1 cellular context compared by ENCODE assay signal in the genomic region with DNA sequence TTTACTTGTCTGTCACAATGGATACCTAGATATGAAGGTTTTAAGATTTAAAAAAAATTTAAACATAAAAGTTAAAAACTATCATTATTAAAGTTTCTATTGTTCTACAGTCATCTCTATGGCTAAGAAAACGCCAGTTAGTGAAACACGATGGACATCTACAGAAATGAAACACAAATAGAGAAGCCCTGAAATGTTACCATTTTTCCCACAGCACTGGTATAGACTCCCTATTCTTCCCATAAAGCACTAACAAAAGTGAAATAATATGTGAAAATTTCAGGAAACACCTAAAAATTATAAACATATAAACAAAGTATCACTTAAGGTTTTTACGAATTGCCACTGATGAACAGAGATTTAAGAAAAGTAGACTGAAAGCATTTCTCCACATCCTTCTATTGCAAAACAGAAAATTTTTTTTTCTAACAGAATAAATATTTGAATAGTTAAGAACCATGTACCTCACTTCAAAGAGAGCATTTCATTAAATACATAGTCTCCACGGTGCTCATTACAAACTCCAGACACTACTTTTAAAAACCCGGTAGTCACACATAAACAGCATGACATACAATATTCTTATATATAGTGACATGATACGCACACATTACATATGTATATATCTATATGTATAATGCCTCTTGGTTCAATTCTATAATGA.
TF ChIP-seq lines count a peak whose summit lies in the region.

No MANE protein-coding gene starts in this region.

TF ChIP-seq in HepG2, 621 proteins besides CTCF, POLR2A, EP300 and RAD21 (continued from another document and continues in another):
- TF ChIP-seq, protein P1, sequence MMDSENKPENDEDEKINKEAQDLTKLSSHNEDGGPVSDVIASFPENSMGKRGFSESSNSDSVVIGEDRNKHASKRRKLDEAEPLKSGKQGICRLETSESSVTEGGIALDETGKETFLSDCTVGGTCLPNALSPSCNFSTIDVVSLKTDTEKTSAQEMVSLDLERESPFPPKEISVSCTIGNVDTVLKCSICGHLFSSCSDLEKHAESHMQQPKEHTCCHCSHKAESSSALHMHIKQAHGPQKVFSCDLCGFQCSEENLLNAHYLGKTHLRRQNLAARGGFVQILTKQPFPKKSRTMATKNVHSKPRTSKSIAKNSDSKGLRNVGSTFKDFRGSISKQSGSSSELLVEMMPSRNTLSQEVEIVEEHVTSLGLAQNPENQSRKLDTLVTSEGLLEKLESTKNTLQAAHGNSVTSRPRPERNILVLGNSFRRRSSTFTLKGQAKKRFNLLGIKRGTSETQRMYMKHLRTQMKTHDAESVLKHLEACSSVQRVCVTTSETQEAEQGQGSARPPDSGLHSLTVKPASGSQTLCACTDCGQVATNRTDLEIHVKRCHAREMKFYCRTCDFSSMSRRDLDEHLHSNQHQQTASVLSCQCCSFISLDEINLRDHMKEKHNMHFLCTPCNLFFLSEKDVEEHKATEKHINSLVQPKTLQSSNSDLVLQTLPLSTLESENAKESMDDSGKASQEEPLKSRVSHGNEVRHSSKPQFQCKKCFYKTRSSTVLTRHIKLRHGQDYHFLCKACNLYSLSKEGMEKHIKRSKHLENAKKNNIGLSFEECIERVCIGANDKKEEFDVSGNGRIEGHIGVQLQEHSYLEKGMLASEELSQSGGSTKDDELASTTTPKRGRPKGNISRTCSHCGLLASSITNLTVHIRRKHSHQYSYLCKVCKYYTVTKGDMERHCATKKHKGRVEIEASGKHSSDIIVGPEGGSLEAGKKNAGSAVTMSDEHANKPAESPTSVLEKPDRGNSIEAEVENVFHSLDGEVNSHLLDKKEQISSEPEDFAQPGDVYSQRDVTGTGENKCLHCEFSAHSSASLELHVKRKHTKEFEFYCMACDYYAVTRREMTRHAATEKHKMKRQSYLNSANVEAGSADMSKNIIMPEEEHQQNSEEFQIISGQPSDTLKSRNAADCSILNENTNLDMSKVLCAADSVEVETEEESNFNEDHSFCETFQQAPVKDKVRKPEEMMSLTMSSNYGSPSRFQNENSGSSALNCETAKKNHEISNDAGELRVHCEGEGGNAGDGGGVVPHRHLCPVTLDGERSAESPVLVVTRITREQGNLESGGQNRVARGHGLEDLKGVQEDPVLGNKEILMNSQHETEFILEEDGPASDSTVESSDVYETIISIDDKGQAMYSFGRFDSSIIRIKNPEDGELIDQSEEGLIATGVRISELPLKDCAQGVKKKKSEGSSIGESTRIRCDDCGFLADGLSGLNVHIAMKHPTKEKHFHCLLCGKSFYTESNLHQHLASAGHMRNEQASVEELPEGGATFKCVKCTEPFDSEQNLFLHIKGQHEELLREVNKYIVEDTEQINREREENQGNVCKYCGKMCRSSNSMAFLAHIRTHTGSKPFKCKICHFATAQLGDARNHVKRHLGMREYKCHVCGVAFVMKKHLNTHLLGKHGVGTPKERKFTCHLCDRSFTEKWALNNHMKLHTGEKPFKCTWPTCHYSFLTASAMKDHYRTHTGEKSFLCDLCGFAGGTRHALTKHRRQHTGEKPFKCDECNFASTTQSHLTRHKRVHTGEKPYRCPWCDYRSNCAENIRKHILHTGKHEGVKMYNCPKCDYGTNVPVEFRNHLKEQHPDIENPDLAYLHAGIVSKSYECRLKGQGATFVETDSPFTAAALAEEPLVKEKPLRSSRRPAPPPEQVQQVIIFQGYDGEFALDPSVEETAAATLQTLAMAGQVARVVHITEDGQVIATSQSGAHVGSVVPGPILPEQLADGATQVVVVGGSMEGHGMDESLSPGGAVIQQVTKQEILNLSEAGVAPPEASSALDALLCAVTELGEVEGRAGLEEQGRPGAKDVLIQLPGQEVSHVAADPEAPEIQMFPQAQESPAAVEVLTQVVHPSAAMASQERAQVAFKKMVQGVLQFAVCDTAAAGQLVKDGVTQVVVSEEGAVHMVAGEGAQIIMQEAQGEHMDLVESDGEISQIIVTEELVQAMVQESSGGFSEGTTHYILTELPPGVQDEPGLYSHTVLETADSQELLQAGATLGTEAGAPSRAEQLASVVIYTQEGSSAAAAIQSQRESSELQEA (CRISPR knock-in tag; IDR thresholded peaks at IDR 0.05; ENCODE audit: not compliant biosample characterization): no peak
- no peak for TF ChIP-seq SPEN (CRISPR knock-in tag; IDR thresholded peaks at IDR 0.05; ENCODE audit: low read depth)
- TF ChIP-seq, protein P2, sequence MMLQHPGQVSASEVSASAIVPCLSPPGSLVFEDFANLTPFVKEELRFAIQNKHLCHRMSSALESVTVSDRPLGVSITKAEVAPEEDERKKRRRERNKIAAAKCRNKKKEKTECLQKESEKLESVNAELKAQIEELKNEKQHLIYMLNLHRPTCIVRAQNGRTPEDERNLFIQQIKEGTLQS (CRISPR knock-in tag; IDR thresholded peaks at IDR 0.05): no peak
- TF ChIP-seq ZNF543 (CRISPR knock-in tag; IDR thresholded peaks at IDR 0.05): no peak
- TF ChIP-seq KDM5B (CRISPR knock-in tag; IDR thresholded peaks at IDR 0.05; ENCODE audit: borderline replicate concordance): no peak
- TF ChIP-seq ATF7 (IDR thresholded peaks at IDR 0.05): no peak
- no peak for TF ChIP-seq ATF7 (CRISPR knock-in tag; IDR thresholded peaks at IDR 0.05)
- no peak for TF ChIP-seq AGO2 (optimal IDR thresholded peaks at IDR 0.05; ENCODE audit: low read depth, low read length)
- no peak for TF ChIP-seq ZFP36 (IDR thresholded peaks at IDR 0.05; ENCODE audit: borderline replicate concordance, low read depth, low read length, partially characterized antibody)
- TF ChIP-seq RFX5 (IDR thresholded peaks at IDR 0.05; ENCODE audit: low read depth, low read length): no peak
- no peak for TF ChIP-seq PHF20 (CRISPR knock-in tag; IDR thresholded peaks at IDR 0.05)
- TF ChIP-seq ZNF431 (CRISPR knock-in tag; IDR thresholded peaks at IDR 0.05; ENCODE audit: borderline replicate concordance, low read depth): no peak
- TF ChIP-seq ZNF776 (CRISPR knock-in tag; IDR thresholded peaks at IDR 0.05): no peak
- TF ChIP-seq RFXAP (CRISPR knock-in tag; IDR thresholded peaks at IDR 0.05; ENCODE audit: borderline replicate concordance): no peak
- TF ChIP-seq ZNF234 (CRISPR knock-in tag; conservative IDR thresholded peaks at IDR 0.05): no peak
- no peak for TF ChIP-seq SAFB2 (CRISPR knock-in tag; IDR thresholded peaks at IDR 0.05; ENCODE audit: borderline replicate concordance, low read depth)
- no peak for TF ChIP-seq ZNF569 (CRISPR knock-in tag; IDR thresholded peaks at IDR 0.05; ENCODE audit: borderline replicate concordance)
- TF ChIP-seq PPARG (CRISPR knock-in tag; conservative IDR thresholded peaks at IDR 0.05): peak; percentile 88
- no peak for TF ChIP-seq ZNF253 (CRISPR knock-in tag; IDR thresholded peaks at IDR 0.05; ENCODE audit: borderline replicate concordance)
- TF ChIP-seq CEBPB (IDR thresholded peaks at IDR 0.05; ENCODE audit: borderline replicate concordance, low read depth, low read length): peak; percentile 86
- TF ChIP-seq, protein P3, sequence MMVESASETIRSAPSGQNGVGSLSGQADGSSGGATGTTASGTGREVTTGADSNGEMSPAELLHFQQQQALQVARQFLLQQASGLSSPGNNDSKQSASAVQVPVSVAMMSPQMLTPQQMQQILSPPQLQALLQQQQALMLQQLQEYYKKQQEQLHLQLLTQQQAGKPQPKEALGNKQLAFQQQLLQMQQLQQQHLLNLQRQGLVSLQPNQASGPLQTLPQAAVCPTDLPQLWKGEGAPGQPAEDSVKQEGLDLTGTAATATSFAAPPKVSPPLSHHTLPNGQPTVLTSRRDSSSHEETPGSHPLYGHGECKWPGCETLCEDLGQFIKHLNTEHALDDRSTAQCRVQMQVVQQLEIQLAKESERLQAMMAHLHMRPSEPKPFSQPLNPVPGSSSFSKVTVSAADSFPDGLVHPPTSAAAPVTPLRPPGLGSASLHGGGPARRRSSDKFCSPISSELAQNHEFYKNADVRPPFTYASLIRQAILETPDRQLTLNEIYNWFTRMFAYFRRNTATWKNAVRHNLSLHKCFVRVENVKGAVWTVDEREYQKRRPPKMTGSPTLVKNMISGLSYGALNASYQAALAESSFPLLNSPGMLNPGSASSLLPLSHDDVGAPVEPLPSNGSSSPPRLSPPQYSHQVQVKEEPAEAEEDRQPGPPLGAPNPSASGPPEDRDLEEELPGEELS (CRISPR knock-in tag; IDR thresholded peaks at IDR 0.05): peak; percentile 47; the same call in 1 of the 2 replicates
- TF ChIP-seq ZNF670 (CRISPR knock-in tag; IDR thresholded peaks at IDR 0.05; ENCODE audit: borderline replicate concordance): no peak
- TF ChIP-seq MYC (CRISPR knock-in tag; IDR thresholded peaks at IDR 0.05; ENCODE audit: borderline replicate concordance): no peak
- no peak for TF ChIP-seq RORA (CRISPR knock-in tag; IDR thresholded peaks at IDR 0.05)
- TF ChIP-seq, protein P4, sequence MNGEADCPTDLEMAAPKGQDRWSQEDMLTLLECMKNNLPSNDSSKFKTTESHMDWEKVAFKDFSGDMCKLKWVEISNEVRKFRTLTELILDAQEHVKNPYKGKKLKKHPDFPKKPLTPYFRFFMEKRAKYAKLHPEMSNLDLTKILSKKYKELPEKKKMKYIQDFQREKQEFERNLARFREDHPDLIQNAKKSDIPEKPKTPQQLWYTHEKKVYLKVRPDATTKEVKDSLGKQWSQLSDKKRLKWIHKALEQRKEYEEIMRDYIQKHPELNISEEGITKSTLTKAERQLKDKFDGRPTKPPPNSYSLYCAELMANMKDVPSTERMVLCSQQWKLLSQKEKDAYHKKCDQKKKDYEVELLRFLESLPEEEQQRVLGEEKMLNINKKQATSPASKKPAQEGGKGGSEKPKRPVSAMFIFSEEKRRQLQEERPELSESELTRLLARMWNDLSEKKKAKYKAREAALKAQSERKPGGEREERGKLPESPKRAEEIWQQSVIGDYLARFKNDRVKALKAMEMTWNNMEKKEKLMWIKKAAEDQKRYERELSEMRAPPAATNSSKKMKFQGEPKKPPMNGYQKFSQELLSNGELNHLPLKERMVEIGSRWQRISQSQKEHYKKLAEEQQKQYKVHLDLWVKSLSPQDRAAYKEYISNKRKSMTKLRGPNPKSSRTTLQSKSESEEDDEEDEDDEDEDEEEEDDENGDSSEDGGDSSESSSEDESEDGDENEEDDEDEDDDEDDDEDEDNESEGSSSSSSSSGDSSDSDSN (CRISPR knock-in tag; IDR thresholded peaks at IDR 0.05): no peak
- no peak for TF ChIP-seq ATM (IDR thresholded peaks at IDR 0.05; ENCODE audit: borderline replicate concordance)
- TF ChIP-seq HOXD1 (CRISPR knock-in tag; IDR thresholded peaks at IDR 0.05): no peak
- TF ChIP-seq, protein P5, sequence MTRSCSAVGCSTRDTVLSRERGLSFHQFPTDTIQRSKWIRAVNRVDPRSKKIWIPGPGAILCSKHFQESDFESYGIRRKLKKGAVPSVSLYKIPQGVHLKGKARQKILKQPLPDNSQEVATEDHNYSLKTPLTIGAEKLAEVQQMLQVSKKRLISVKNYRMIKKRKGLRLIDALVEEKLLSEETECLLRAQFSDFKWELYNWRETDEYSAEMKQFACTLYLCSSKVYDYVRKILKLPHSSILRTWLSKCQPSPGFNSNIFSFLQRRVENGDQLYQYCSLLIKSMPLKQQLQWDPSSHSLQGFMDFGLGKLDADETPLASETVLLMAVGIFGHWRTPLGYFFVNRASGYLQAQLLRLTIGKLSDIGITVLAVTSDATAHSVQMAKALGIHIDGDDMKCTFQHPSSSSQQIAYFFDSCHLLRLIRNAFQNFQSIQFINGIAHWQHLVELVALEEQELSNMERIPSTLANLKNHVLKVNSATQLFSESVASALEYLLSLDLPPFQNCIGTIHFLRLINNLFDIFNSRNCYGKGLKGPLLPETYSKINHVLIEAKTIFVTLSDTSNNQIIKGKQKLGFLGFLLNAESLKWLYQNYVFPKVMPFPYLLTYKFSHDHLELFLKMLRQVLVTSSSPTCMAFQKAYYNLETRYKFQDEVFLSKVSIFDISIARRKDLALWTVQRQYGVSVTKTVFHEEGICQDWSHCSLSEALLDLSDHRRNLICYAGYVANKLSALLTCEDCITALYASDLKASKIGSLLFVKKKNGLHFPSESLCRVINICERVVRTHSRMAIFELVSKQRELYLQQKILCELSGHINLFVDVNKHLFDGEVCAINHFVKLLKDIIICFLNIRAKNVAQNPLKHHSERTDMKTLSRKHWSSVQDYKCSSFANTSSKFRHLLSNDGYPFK (CRISPR knock-in tag; IDR thresholded peaks at IDR 0.05; ENCODE audit: borderline replicate concordance): no peak
- no peak for TF ChIP-seq ZNF75D (CRISPR knock-in tag; IDR thresholded peaks at IDR 0.05; ENCODE audit: borderline replicate concordance)
- peak in 1 of 2 experiments; percentile 62; a peak in 1 of 4 replicates for TF ChIP-seq KLF16 (CRISPR knock-in tag; IDR thresholded peaks at IDR 0.05)
- TF ChIP-seq, protein P6, sequence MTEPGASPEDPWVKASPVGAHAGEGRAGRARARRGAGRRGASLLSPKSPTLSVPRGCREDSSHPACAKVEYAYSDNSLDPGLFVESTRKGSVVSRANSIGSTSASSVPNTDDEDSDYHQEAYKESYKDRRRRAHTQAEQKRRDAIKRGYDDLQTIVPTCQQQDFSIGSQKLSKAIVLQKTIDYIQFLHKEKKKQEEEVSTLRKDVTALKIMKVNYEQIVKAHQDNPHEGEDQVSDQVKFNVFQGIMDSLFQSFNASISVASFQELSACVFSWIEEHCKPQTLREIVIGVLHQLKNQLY (CRISPR knock-in tag; IDR thresholded peaks at IDR 0.05): peak; percentile 84
- TF ChIP-seq ZNF12 (CRISPR knock-in tag; IDR thresholded peaks at IDR 0.05): no peak
- TF ChIP-seq, protein P7, sequence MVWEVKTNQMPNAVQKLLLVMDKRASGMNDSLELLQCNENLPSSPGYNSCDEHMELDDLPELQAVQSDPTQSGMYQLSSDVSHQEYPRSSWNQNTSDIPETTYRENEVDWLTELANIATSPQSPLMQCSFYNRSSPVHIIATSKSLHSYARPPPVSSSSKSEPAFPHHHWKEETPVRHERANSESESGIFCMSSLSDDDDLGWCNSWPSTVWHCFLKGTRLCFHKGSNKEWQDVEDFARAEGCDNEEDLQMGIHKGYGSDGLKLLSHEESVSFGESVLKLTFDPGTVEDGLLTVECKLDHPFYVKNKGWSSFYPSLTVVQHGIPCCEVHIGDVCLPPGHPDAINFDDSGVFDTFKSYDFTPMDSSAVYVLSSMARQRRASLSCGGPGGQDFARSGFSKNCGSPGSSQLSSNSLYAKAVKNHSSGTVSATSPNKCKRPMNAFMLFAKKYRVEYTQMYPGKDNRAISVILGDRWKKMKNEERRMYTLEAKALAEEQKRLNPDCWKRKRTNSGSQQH (CRISPR knock-in tag; IDR thresholded peaks at IDR 0.05; ENCODE audit: low read depth): no peak
- no peak for TF ChIP-seq ZNF737 (CRISPR knock-in tag; IDR thresholded peaks at IDR 0.05; ENCODE audit: borderline replicate concordance)
- TF ChIP-seq WIZ (CRISPR knock-in tag; IDR thresholded peaks at IDR 0.05): no peak
- TF ChIP-seq KDM6A (CRISPR knock-in tag; IDR thresholded peaks at IDR 0.05; ENCODE audit: low read depth): peak; percentile 60; the same call in 1 of the 2 replicates
- TF ChIP-seq ZNF788 (CRISPR knock-in tag; IDR thresholded peaks at IDR 0.05; ENCODE audit: borderline replicate concordance): no peak
- no peak for TF ChIP-seq ZNF720 (CRISPR knock-in tag; IDR thresholded peaks at IDR 0.05)
- TF ChIP-seq ZNF225 (CRISPR knock-in tag; IDR thresholded peaks at IDR 0.05): no peak
- TF ChIP-seq, protein P8, sequence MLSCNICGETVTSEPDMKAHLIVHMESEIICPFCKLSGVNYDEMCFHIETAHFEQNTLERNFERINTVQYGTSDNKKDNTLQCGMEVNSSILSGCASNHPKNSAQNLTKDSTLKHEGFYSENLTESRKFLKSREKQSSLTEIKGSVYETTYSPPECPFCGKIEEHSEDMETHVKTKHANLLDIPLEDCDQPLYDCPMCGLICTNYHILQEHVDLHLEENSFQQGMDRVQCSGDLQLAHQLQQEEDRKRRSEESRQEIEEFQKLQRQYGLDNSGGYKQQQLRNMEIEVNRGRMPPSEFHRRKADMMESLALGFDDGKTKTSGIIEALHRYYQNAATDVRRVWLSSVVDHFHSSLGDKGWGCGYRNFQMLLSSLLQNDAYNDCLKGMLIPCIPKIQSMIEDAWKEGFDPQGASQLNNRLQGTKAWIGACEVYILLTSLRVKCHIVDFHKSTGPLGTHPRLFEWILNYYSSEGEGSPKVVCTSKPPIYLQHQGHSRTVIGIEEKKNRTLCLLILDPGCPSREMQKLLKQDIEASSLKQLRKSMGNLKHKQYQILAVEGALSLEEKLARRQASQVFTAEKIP (CRISPR knock-in tag; IDR thresholded peaks at IDR 0.05; ENCODE audit: borderline replicate concordance): no peak
- no peak for TF ChIP-seq PLRG1 (conservative IDR thresholded peaks at IDR 0.05)
- TF ChIP-seq ISL2 (CRISPR knock-in tag; IDR thresholded peaks at IDR 0.05): peak; percentile 93
